Comparison of ENCODE assay signal across 26 cellular contexts in genomic region chr21:23014021-23014420, GRCh38.
"Had no signal": no experiment of that assay in that cellular context is flagged by ENCODE, and none has a peak within 500 bp of the region (broad histone marks: within the 10 kb centered on the region; RNA-seq: fewer than 3 reads in every experiment).

No MANE protein-coding gene starts in this region.

- H3K36me3 ChIP-seq: esophagus squamous epithelium, gastroesophageal sphincter, left ventricle myocardium inferior, lower lobe of right lung, neutrophil, right atrium auricular region, sigmoid colon, stomach, thoracic aorta, transverse colon had no signal

- H3K27ac ChIP-seq: epithelial cell of prostate, esophagus squamous epithelium, gastroesophageal sphincter, left ventricle myocardium inferior, lower lobe of right lung, neutrophil, psoas muscle, right atrium auricular region, sigmoid colon, skin epidermis, stomach, thoracic aorta, transverse colon had no signal

- DNase-seq: cerebellar nuclear complex; effector CD4-positive, alpha-beta T cell; esophagus squamous epithelium; foreskin fibroblast; glutamatergic neuron; islet precursor cell; left ventricle myocardium inferior; lower lobe of right lung; mesenchymal stem cell; naive B cell; nephron progenitor cell; psoas muscle; sigmoid colon; stimulated activated CD4-positive, alpha-beta T cell treated with anti-CD3 and anti-CD28 coated beads, Interleukin-2, amount 100 ng/mL, for 24 hours; stimulated activated CD4-positive, alpha-beta T cell treated with anti-CD3 and anti-CD28 coated beads, Interleukin-4, amount 100 ng/mL, for 4 hours; stimulated activated naive CD4-positive, alpha-beta T cell; stomach; substantia nigra; transverse colon had no signal

- H3K9me3 ChIP-seq: gastroesophageal sphincter, left ventricle myocardium inferior, lower lobe of right lung, neutrophil, psoas muscle, right atrium auricular region, sigmoid colon, stomach, thoracic aorta, transverse colon had no signal

- H3K4me3 ChIP-seq: esophagus squamous epithelium, gastroesophageal sphincter, left ventricle myocardium inferior, lower lobe of right lung, psoas muscle, right atrium auricular region, sigmoid colon, skin epidermis, stomach, thoracic aorta, transverse colon had no signal

- H3K27me3 ChIP-seq: esophagus squamous epithelium, gastroesophageal sphincter, neutrophil, right atrium auricular region, sigmoid colon, stomach, transverse colon had no signal

- H3K4me1 ChIP-seq: esophagus squamous epithelium, gastroesophageal sphincter, left ventricle myocardium inferior, lower lobe of right lung, psoas muscle, right atrium auricular region, sigmoid colon, stomach, transverse colon had no signal

- ATAC-seq: gastroesophageal sphincter, lower lobe of right lung, psoas muscle had no signal

- FAIRE-seq: colon had no signal
